Comparison of ENCODE assay signal across 21 cellular contexts in genomic region chr15:31098491-31098917, GRCh38. TPM values are rescaled to one million over a fixed set of nuclear protein-coding genes. Genes with fewer than 3 reads are reported as not detected.
"Had no signal": no experiment of that assay in that cellular context is flagged by ENCODE, and none has a peak within 500 bp of the region (broad histone marks: within the 10 kb centered on the region; RNA-seq: fewer than 3 reads in every experiment).

No MANE protein-coding gene starts in this region.

- H3K4me1 Mint-ChIP-seq: activated CD4-positive, alpha-beta memory T cell treated with anti-CD3 and anti-CD28 coated beads, Interleukin-2, amount 10 ng/mL, durations not matched to agents 7 days and 5 days had no signal

- FAIRE-seq: endometrium had no signal

- H3K9me3 ChIP-seq: adrenal gland, esophagus muscularis mucosa, lower lobe of right lung, neutrophil, suprapubic skin, upper lobe of left lung had no signal

- H3K27ac Mint-ChIP-seq: activated CD4-positive, alpha-beta memory T cell treated with anti-CD3 and anti-CD28 coated beads, Interleukin-2, amount 10 ng/mL, durations not matched to agents 7 days and 5 days; activated T-cell treated with anti-CD3 and anti-CD28 coated beads, Interleukin-2, amount 50 U/mL, for 24 hours had no signal

- H2AFZ ChIP-seq: parathyroid adenoma had no signal

- H3K4me3 Mint-ChIP-seq: activated CD4-positive, alpha-beta memory T cell treated with anti-CD3 and anti-CD28 coated beads, Interleukin-2, amount 10 ng/mL, durations not matched to agents 7 days and 5 days; activated T-cell treated with anti-CD3 and anti-CD28 coated beads, Interleukin-2, amount 50 U/mL, for 24 hours had no signal

- H3K4me3 ChIP-seq: adrenal gland, cardiac muscle cell, esophagus muscularis mucosa, lower lobe of right lung, skin epidermis, suprapubic skin, upper lobe of left lung had no signal

- H3K9ac ChIP-seq: parathyroid adenoma had no signal

- H3K27ac ChIP-seq: adrenal gland, cardiac muscle cell, esophagus muscularis mucosa, lower lobe of right lung, neutrophil, parathyroid adenoma, suprapubic skin, upper lobe of left lung had no signal

- H3K27me3 Mint-ChIP-seq: activated T-cell treated with anti-CD3 and anti-CD28 coated beads, Interleukin-2, amount 50 U/mL, for 24 hours had no signal

- H3K27me3 ChIP-seq: adrenal gland, cardiac muscle cell, neutrophil, suprapubic skin, upper lobe of left lung had no signal

- H3K4me1 ChIP-seq: adrenal gland, esophagus muscularis mucosa, lower lobe of right lung, parathyroid adenoma, suprapubic skin, upper lobe of left lung had no signal

- H3K9me3 Mint-ChIP-seq: activated CD4-positive, alpha-beta memory T cell treated with anti-CD3 and anti-CD28 coated beads, Interleukin-2, amount 10 ng/mL, durations not matched to agents 7 days and 5 days; activated T-cell treated with anti-CD3 and anti-CD28 coated beads, Interleukin-2, amount 50 U/mL, for 24 hours had no signal

- H3K79me2 ChIP-seq: parathyroid adenoma had no signal

- DNase-seq: activated CD4-positive, alpha-beta memory T cell treated with anti-CD3 and anti-CD28 coated beads, Interleukin-2, amount 10 ng/mL, durations not matched to agents 7 days and 5 days; activated CD4-positive, alpha-beta T cell treated with anti-CD3 and anti-CD28 coated beads for 4 hours; activated naive CD4-positive, alpha-beta T cell treated with anti-CD3 and anti-CD28 coated beads, Interleukin-2, amount 50 U/mL, for 16 hours; activated T-cell treated with anti-CD3 and anti-CD28 coated beads, Interleukin-2, amount 50 U/mL, for 24 hours; adrenal gland; glutamatergic neuron; left cardiac atrium; lower lobe of right lung; midbrain; stimulated activated CD4-positive, alpha-beta T cell treated with anti-CD3 and anti-CD28 coated beads, Interleukin-4, amount 100 ng/mL, for 24 hours; stimulated activated naive CD4-positive, alpha-beta T cell treated with Interleukin-2 at 50 U/mL for 16 hours; upper lobe of left lung had no signal

- ATAC-seq: left cardiac atrium, lower lobe of right lung had no signal

- H3K36me3 ChIP-seq: adrenal gland, cardiac muscle cell, esophagus muscularis mucosa, lower lobe of right lung, neutrophil, suprapubic skin, upper lobe of left lung had no signal

RNA-seq across cellular contexts. Expression of gene TRPM1, which starts 3.0 kb away (rescaled TPM):
- total RNA-seq: activated CD4-positive, alpha-beta memory T cell treated with anti-CD3 and anti-CD28 coated beads, Interleukin-2, amount 10 ng/mL, durations not matched to agents 7 days and 5 days; adrenal gland; cardiac muscle cell; esophagus muscularis mucosa; lower lobe of right lung; myocyte; T-helper 1 cell treated with Interleukin-12 subunit alpha and Interleukin-12 subunit beta and Interleukin-4 antibody, amounts not matched to agents 30 ng/mL and 1 ng/mL, for 36 hours; upper lobe of left lung had no signal
- polyA plus RNA-seq: cardiac muscle cell had no signal
